Comparison of ENCODE assay signal across 8 cellular contexts in genomic region chr3:186782542-186783069, GRCh38. TPM values are rescaled to one million over a fixed set of nuclear protein-coding genes. Genes with fewer than 3 reads are reported as not detected.
A peak's percentile ranks its signal among the peaks of the same experiment; 100 is the strongest.
DNase-seq lines count a peak whose midpoint lies in the region; ATAC-seq, FAIRE-seq and TF ChIP-seq lines count a peak whose summit lies in the region.

No MANE protein-coding gene starts in this region.

- in situ Hi-C loops in astrocyte of the cerebellum (cut with HindIII; ENCODE audit: low sequenced_read_pairs) = no loop called here

- FAIRE-seq in GM19239 (lab: Jason Lieb, UNC) (peak; percentile 84), frontal cortex (lab: Jason Lieb, UNC) (no peak)

- H3K9me3 ChIP-seq in Karpas-422 (ENCODE audit: low read length) = no peaks in the 10 kb centered on the region

- peak overlapping the region; percentile 98 for H2AFZ ChIP-seq in Karpas-422 (ENCODE audit: low read length)

- no peaks in the 10 kb centered on the region for H3K27me3 ChIP-seq in Karpas-422 (ENCODE audit: low read length)
- H3K27me3 ChIP-seq in kidney epithelial cell (ENCODE audit: control insufficient read depth, insufficient read depth, low read length) = no peaks in the 10 kb centered on the region

- no peaks in the 10 kb centered on the region for H3K9me2 ChIP-seq in Karpas-422 (replicated peaks; ENCODE audit: insufficient read depth, low read length)

- peak overlapping the region; percentile 99 for H3K9ac ChIP-seq in Karpas-422 (ENCODE audit: low read length)

- peak overlapping the region; percentile 87 for H3K4me3 ChIP-seq in AG10803 (ENCODE audit: low read length)
- peak overlapping the region; percentile 86 for H3K4me3 ChIP-seq in Karpas-422 (ENCODE audit: low read length)
- H3K4me3 ChIP-seq in astrocyte of the cerebellum (ENCODE audit: low read depth, low read length) = peak overlapping the region; percentile 100
- peak overlapping the region; percentile 99 for H3K4me3 ChIP-seq in kidney epithelial cell (ENCODE audit: low read depth, low read length)

- H4K20me1 ChIP-seq in Karpas-422 (ENCODE audit: insufficient read depth, low read depth, low read length) = peaks cover 41% of the 10 kb centered on the region

- peaks cover 43% of the 10 kb centered on the region for H3K4me1 ChIP-seq in Karpas-422 (ENCODE audit: low read length)

- DNase-seq in AG10803 (ENCODE audit: low read depth) = peak; percentile 29
- DNase-seq in GM19239 (ENCODE audit: insufficient read length, low spot score) = no peak
- peak; percentile 82 for DNase-seq in Karpas-422
- no peak for DNase-seq in astrocyte of the cerebellum (ENCODE audit: low read depth)
- no peak for DNase-seq in kidney epithelial cell (ENCODE audit: low read depth)
- DNase-seq in superior temporal gyrus (ENCODE audit: extremely low spot score) = peak; percentile 79
- DNase-seq in frontal cortex (ENCODE audit: low spot score in 2 of 2) = no peak

- TF ChIP-seq CTCF in AG10803 (conservative IDR thresholded peaks at IDR 0.05; ENCODE audit: low read length) = no peak
- TF ChIP-seq CTCF in astrocyte of the cerebellum (IDR thresholded peaks at IDR 0.05; ENCODE audit: low read depth, low read length, missing control alignments) = no peak
- no peak for TF ChIP-seq CTCF in kidney epithelial cell (IDR thresholded peaks at IDR 0.05; ENCODE audit: insufficient read depth, low read length, poor library complexity, severe bottlenecking)

- peak overlapping the region; percentile 87 for H3K4me2 ChIP-seq in Karpas-422 (ENCODE audit: low read depth, low read length, poor library complexity, severe bottlenecking)

- H3K79me2 ChIP-seq in Karpas-422 (ENCODE audit: low read length) = peaks cover 28% of the 10 kb centered on the region

- H3K36me3 ChIP-seq in Karpas-422 (ENCODE audit: insufficient read depth, low read length) = peaks cover 42% of the 10 kb centered on the region
- H3K36me3 ChIP-seq in kidney epithelial cell (ENCODE audit: control insufficient read depth, insufficient read depth, low read length) = peaks cover 2% of the 10 kb centered on the region

- ATAC-seq in GM18861 (IDR thresholded peaks at IDR 0.05; ENCODE audit: unreplicated experiment) = no peak

- H3K27ac ChIP-seq in Karpas-422 (ENCODE audit: low read length) = peak overlapping the region; percentile 97

RNA-seq across cellular contexts. Expression of gene EIF4A2, which starts 0.8 kb away (rescaled TPM):
- total RNA-seq in Karpas-422 (2014; rRNA removed; shearing (Covaris generic); ENCODE audit: low replicate concordance) = 541 and 657 TPM in 2 replicates
- total RNA-seq in kidney epithelial cell = 269 and 292 TPM in 2 replicates
- total RNA-seq in frontal cortex = 1,507 TPM

RNA-seq across cellular contexts. Expression of gene RFC4, which starts 23.7 kb away (rescaled TPM):
- total RNA-seq in Karpas-422 (2014; rRNA removed; shearing (Covaris generic); ENCODE audit: low replicate concordance) = 59.7 and 80.7 TPM in 2 replicates
- 33.3 and 35.0 TPM in 2 replicates for total RNA-seq in kidney epithelial cell
- total RNA-seq in frontal cortex = 22.8 TPM

RNA-seq across cellular contexts. Expression of gene ADIPOQ, which starts 59.9 kb away (rescaled TPM):
- total RNA-seq in Karpas-422 (2014; rRNA removed; shearing (Covaris generic); ENCODE audit: low replicate concordance) = not detected in 2 replicates
- total RNA-seq in kidney epithelial cell = not detected in 2 replicates
- total RNA-seq in frontal cortex = not detected

Comparison
In these comparisons a context has a peak if more than half of its experiments do, and no peak if none do; other contexts are left out.
1. DNase-seq: peak in AG10803 (single experiment), Karpas-422 (single experiment) and superior temporal gyrus (single experiment); none in GM19239 (single experiment), astrocyte of the cerebellum (single experiment), kidney epithelial cell (single experiment) and frontal cortex (0 of 2).
2. Peak in every context shown above with its lines, with median percentiles within 50 percentile points of each other: H3K4me3 ChIP-seq.